In the genomic region with DNA sequence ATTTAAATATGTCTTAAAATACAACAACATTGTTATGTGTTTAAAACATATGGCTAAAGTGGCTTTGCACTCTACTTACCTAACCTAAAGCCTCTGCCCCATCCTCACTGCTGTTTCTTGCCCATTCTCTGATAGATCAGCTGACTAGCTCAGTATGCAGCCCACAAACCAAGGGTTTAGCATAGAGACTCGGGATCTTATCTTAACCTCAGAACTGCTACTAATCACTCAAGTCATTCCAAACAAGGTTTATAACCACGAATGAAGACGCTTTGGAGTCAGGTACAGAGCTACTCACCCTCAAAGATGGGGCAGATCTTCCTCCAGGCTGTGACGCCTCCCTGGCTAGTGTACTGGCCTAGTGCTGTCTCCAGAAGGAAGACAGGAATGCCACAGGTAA, we compare ENCODE assay signal across 24 cellular contexts. TPM values are rescaled to one million over a fixed set of nuclear protein-coding genes. Genes with fewer than 3 reads are reported as not detected.
"Had no signal": no experiment of that assay in that cellular context is flagged by ENCODE, and none has a peak within 500 bp of the region (broad histone marks: within the 10 kb centered on the region; RNA-seq: fewer than 3 reads in every experiment).

No MANE protein-coding gene starts in this region.

- H3K27ac Mint-ChIP-seq: naive thymus-derived CD8-positive, alpha-beta T cell; stimulated activated naive B cell treated with anti-CD40 and anti-IgM and Interleukin-4, amounts not matched to agents 10 μg/mL and 1 μg/mL and 100 μg/mL, for 72 hours; stimulated activated naive CD8-positive, alpha-beta T cell treated with anti-CD3 and anti-CD28 coated beads, Interleukin-15, amount 100 ng/mL, for 72 hours had no signal

- H3K27ac ChIP-seq: coronary artery, gastrocnemius medialis, heart right ventricle, neutrophil, ovary, prostate gland, right lobe of liver, spleen, testis, tibial nerve had no signal

- H3K27me3 ChIP-seq: gastrocnemius medialis, heart right ventricle, ovary, right lobe of liver, testis, tibial nerve had no signal

- H3K9me3 ChIP-seq: gastrocnemius medialis, neutrophil, ovary, prostate gland, testis had no signal

- H3K4me1 Mint-ChIP-seq: stimulated activated naive B cell treated with anti-CD40 and anti-IgM and Interleukin-4, amounts not matched to agents 10 μg/mL and 1 μg/mL and 100 μg/mL, for 72 hours; stimulated activated naive CD8-positive, alpha-beta T cell treated with anti-CD3 and anti-CD28 coated beads, Interleukin-15, amount 100 ng/mL, for 72 hours had no signal

- DNase-seq: effector CD8-positive, alpha-beta T cell; gastrocnemius medialis; heart right ventricle; hypothalamus; mucosa of descending colon; naive thymus-derived CD8-positive, alpha-beta T cell; ovary; right lobe of liver; spleen; stimulated activated CD4-positive, alpha-beta T cell treated with anti-CD3 and anti-CD28 coated beads, Interleukin-15, amount 100 ng/mL, for 24 hours; stimulated activated CD4-positive, alpha-beta T cell treated with anti-CD3 and anti-CD28 coated beads, Interleukin-1b, Interleukin-23, amount 100 ng/mL, for 48 hours; stimulated activated CD4-positive, alpha-beta T cell treated with anti-CD3 and anti-CD28 coated beads, Interleukin-4, amount 100 ng/mL, for 24 hours; stimulated activated naive B cell treated with anti-CD40 and anti-IgM and Interleukin-4, amounts not matched to agents 10 μg/mL and 1 μg/mL and 100 μg/mL, for 72 hours; stimulated activated naive CD8-positive, alpha-beta T cell treated with anti-CD3 and anti-CD28 coated beads, Interleukin-15, amount 100 ng/mL, for 72 hours; testis had no signal

- H3K4me1 ChIP-seq: gastrocnemius medialis, heart right ventricle, prostate gland, spleen, testis, tibial nerve had no signal

- H3K4me3 ChIP-seq: coronary artery, gastrocnemius medialis, heart right ventricle, mucosa of descending colon, ovary, prostate gland, right lobe of liver, spleen, testis, tibial nerve had no signal

- H3K36me3 ChIP-seq: gastrocnemius medialis, heart right ventricle, neutrophil, ovary, prostate gland, right lobe of liver, spleen, tibial nerve had no signal

- H3K4me3 Mint-ChIP-seq: naive thymus-derived CD8-positive, alpha-beta T cell; stimulated activated naive B cell treated with anti-CD40 and anti-IgM and Interleukin-4, amounts not matched to agents 10 μg/mL and 1 μg/mL and 100 μg/mL, for 72 hours; stimulated activated naive CD8-positive, alpha-beta T cell treated with anti-CD3 and anti-CD28 coated beads, Interleukin-15, amount 100 ng/mL, for 72 hours had no signal

RNA-seq across cellular contexts. Expression of gene SLC6A13, which starts 19.3 kb away (rescaled TPM):
- total RNA-seq: esophagus mucosa, fibroblast of villous mesenchyme, lower leg skin, mucosa of descending colon, ureter had no signal

RNA-seq across cellular contexts. Expression of gene SLC6A12, which starts 29.4 kb away (rescaled TPM):
- total RNA-seq: fibroblast of villous mesenchyme, skeletal muscle tissue had no signal
- polyA plus RNA-seq: naive thymus-derived CD8-positive, alpha-beta T cell had no signal
